In genomic region chr19:17200408-17201079, GRCh38 we compare ENCODE assay signal across 1 cellular context.
A peak's percentile ranks its signal among the peaks of the same experiment; 100 is the strongest.
TF ChIP-seq lines count a peak whose summit lies in the region.

No MANE protein-coding gene starts in this region.

TF ChIP-seq in HepG2, 621 proteins besides CTCF, POLR2A, EP300 and RAD21 (continued from another document and continues in another):
- TF ChIP-seq, protein P1, sequence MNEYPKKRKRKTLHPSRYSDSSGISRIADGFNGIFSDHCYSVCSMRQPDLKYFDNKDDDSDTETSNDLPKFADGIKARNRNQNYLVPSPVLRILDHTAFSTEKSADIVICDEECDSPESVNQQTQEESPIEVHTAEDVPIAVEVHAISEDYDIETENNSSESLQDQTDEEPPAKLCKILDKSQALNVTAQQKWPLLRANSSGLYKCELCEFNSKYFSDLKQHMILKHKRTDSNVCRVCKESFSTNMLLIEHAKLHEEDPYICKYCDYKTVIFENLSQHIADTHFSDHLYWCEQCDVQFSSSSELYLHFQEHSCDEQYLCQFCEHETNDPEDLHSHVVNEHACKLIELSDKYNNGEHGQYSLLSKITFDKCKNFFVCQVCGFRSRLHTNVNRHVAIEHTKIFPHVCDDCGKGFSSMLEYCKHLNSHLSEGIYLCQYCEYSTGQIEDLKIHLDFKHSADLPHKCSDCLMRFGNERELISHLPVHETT (CRISPR knock-in tag; conservative IDR thresholded peaks at IDR 0.05) = no peak
- peak; percentile 99 for TF ChIP-seq ZBTB38 (CRISPR knock-in tag; IDR thresholded peaks at IDR 0.05)
- TF ChIP-seq, protein P2, sequence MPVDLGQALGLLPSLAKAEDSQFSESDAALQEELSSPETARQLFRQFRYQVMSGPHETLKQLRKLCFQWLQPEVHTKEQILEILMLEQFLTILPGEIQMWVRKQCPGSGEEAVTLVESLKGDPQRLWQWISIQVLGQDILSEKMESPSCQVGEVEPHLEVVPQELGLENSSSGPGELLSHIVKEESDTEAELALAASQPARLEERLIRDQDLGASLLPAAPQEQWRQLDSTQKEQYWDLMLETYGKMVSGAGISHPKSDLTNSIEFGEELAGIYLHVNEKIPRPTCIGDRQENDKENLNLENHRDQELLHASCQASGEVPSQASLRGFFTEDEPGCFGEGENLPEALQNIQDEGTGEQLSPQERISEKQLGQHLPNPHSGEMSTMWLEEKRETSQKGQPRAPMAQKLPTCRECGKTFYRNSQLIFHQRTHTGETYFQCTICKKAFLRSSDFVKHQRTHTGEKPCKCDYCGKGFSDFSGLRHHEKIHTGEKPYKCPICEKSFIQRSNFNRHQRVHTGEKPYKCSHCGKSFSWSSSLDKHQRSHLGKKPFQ (CRISPR knock-in tag; IDR thresholded peaks at IDR 0.05; ENCODE audit: insufficient replicate concordance) = no peak
- peak; percentile 56; the same call in 1 of the 2 replicates for TF ChIP-seq FOXJ3 (CRISPR knock-in tag; IDR thresholded peaks at IDR 0.05; ENCODE audit: borderline replicate concordance)
- TF ChIP-seq, protein P3, sequence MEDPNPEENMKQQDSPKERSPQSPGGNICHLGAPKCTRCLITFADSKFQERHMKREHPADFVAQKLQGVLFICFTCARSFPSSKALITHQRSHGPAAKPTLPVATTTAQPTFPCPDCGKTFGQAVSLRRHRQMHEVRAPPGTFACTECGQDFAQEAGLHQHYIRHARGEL (CRISPR knock-in tag; IDR thresholded peaks at IDR 0.05) = no peak
- peak; percentile 47; the same call in 1 of the 2 replicates for TF ChIP-seq IRF9 (CRISPR knock-in tag; IDR thresholded peaks at IDR 0.05; ENCODE audit: borderline replicate concordance)
- no peak for TF ChIP-seq ZNF280D (CRISPR knock-in tag; IDR thresholded peaks at IDR 0.05)
- no peak for TF ChIP-seq KDM4B (CRISPR knock-in tag; IDR thresholded peaks at IDR 0.05)
- TF ChIP-seq CEBPG (CRISPR knock-in tag; IDR thresholded peaks at IDR 0.05) = peak; percentile 8; the same call in 1 of the 2 replicates
- 0 out of 2 replicates have a peak, but pooled peaks have one; percentile 35 for TF ChIP-seq CREM (IDR thresholded peaks at IDR 0.05)
- TF ChIP-seq CREM (CRISPR knock-in tag; IDR thresholded peaks at IDR 0.05) = no peak
- no peak for TF ChIP-seq MTF2 (CRISPR knock-in tag; IDR thresholded peaks at IDR 0.05; ENCODE audit: borderline replicate concordance)
- TF ChIP-seq, protein P4, sequence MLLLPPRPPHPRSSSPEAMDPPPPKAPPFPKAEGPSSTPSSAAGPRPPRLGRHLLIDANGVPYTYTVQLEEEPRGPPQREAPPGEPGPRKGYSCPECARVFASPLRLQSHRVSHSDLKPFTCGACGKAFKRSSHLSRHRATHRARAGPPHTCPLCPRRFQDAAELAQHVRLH (CRISPR knock-in tag; IDR thresholded peaks at IDR 0.05; ENCODE audit: borderline replicate concordance, low read depth) = no peak; the same call in 1 of the 2 replicates
- no peak for TF ChIP-seq SOX6 (IDR thresholded peaks at IDR 0.05)
- peak; percentile 96 for TF ChIP-seq SOX6 (CRISPR knock-in tag; IDR thresholded peaks at IDR 0.05)
- TF ChIP-seq KLF16 (CRISPR knock-in tag; IDR thresholded peaks at IDR 0.05) = no peak
- peak; percentile 40; the same call in 1 of the 2 replicates for TF ChIP-seq ERF (CRISPR knock-in tag; IDR thresholded peaks at IDR 0.05)
- TF ChIP-seq HNF4A (CRISPR knock-in tag; IDR thresholded peaks at IDR 0.05) = peak; percentile 97
- peak; percentile 68; the same call in 1 of the 2 replicates for TF ChIP-seq ZNF788 (CRISPR knock-in tag; IDR thresholded peaks at IDR 0.05; ENCODE audit: borderline replicate concordance)
- TF ChIP-seq ZNF557 (CRISPR knock-in tag; IDR thresholded peaks at IDR 0.05) = no peak
- TF ChIP-seq ZFP36L1 (CRISPR knock-in tag; IDR thresholded peaks at IDR 0.05) = 0 out of 2 replicates have a peak, but pooled peaks have one; percentile 33
- no peak for TF ChIP-seq SNAPC5 (CRISPR knock-in tag; IDR thresholded peaks at IDR 0.05; ENCODE audit: borderline replicate concordance)
- peak; percentile 69 for TF ChIP-seq TBX2 (CRISPR knock-in tag; IDR thresholded peaks at IDR 0.05; ENCODE audit: borderline replicate concordance)
- TF ChIP-seq GATAD1 (CRISPR knock-in tag; IDR thresholded peaks at IDR 0.05) = peak; percentile 22; the same call in 1 of the 2 replicates
- TF ChIP-seq, protein P5, sequence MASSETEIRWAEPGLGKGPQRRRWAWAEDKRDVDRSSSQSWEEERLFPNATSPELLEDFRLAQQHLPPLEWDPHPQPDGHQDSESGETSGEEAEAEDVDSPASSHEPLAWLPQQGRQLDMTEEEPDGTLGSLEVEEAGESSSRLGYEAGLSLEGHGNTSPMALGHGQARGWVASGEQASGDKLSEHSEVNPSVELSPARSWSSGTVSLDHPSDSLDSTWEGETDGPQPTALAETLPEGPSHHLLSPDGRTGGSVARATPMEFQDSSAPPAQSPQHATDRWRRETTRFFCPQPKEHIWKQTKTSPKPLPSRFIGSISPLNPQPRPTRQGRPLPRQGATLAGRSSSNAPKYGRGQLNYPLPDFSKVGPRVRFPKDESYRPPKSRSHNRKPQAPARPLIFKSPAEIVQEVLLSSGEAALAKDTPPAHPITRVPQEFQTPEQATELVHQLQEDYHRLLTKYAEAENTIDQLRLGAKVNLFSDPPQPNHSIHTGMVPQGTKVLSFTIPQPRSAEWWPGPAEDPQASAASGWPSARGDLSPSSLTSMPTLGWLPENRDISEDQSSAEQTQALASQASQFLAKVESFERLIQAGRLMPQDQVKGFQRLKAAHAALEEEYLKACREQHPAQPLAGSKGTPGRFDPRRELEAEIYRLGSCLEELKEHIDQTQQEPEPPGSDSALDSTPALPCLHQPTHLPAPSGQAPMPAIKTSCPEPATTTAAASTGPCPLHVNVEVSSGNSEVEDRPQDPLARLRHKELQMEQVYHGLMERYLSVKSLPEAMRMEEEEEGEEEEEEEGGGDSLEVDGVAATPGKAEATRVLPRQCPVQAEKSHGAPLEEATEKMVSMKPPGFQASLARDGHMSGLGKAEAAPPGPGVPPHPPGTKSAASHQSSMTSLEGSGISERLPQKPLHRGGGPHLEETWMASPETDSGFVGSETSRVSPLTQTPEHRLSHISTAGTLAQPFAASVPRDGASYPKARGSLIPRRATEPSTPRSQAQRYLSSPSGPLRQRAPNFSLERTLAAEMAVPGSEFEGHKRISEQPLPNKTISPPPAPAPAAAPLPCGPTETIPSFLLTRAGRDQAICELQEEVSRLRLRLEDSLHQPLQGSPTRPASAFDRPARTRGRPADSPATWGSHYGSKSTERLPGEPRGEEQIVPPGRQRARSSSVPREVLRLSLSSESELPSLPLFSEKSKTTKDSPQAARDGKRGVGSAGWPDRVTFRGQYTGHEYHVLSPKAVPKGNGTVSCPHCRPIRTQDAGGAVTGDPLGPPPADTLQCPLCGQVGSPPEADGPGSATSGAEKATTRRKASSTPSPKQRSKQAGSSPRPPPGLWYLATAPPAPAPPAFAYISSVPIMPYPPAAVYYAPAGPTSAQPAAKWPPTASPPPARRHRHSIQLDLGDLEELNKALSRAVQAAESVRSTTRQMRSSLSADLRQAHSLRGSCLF (CRISPR knock-in tag; IDR thresholded peaks at IDR 0.05; ENCODE audit: borderline replicate concordance) = no peak
- TF ChIP-seq, protein P6, sequence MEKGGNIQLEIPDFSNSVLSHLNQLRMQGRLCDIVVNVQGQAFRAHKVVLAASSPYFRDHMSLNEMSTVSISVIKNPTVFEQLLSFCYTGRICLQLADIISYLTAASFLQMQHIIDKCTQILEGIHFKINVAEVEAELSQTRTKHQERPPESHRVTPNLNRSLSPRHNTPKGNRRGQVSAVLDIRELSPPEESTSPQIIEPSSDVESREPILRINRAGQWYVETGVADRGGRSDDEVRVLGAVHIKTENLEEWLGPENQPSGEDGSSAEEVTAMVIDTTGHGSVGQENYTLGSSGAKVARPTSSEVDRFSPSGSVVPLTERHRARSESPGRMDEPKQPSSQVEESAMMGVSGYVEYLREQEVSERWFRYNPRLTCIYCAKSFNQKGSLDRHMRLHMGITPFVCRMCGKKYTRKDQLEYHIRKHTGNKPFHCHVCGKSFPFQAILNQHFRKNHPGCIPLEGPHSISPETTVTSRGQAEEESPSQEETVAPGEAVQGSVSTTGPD (CRISPR knock-in tag; IDR thresholded peaks at IDR 0.05) = 0 out of 2 replicates have a peak, but pooled peaks have one; percentile 70
- TF ChIP-seq MYC (CRISPR knock-in tag; IDR thresholded peaks at IDR 0.05; ENCODE audit: borderline replicate concordance) = peak; percentile 72; the same call in 1 of the 2 replicates
- TF ChIP-seq ZNF543 (CRISPR knock-in tag; IDR thresholded peaks at IDR 0.05) = no peak
- no peak for TF ChIP-seq TAF1 (CRISPR knock-in tag; IDR thresholded peaks at IDR 0.05)
- TF ChIP-seq LRRFIP1 (CRISPR knock-in tag; conservative IDR thresholded peaks at IDR 0.05) = no peak
- TF ChIP-seq REPIN1 (CRISPR knock-in tag; IDR thresholded peaks at IDR 0.05; ENCODE audit: borderline replicate concordance, low read depth) = peak; percentile 29; the same call in 1 of the 2 replicates
- TF ChIP-seq, protein P7, sequence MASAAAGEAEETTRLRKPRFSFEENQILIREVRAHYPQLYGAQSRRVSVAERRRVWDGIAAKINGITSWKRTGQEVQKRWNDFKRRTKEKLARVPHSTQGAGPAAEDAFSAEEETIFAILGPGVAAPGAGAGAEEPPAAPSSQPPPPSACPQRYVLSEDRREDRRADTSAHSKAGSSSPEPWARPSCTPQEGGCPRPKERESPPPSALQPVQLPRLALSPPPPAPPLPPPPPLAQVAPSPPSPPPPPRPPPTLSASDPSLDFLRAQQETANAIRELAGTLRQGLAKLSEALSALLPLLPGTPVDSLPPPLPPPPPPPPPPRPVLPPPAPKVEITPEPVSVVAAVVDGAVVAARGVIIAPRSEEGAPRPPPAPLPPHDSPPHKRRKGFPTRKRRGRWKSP (CRISPR knock-in tag; IDR thresholded peaks at IDR 0.05) = no peak
- peak; percentile 50; the same call in 1 of the 2 replicates for TF ChIP-seq HDAC2 (CRISPR knock-in tag; IDR thresholded peaks at IDR 0.05)
- TF ChIP-seq TFDP2 (CRISPR knock-in tag; IDR thresholded peaks at IDR 0.05) = peak; percentile 37; the same call in 1 of the 2 replicates
- no peak for TF ChIP-seq HMGXB4 (CRISPR knock-in tag; IDR thresholded peaks at IDR 0.05; ENCODE audit: borderline replicate concordance in 1 of 2, low read depth in 1 of 2)
